ENCODE assay signal across 10 cellular contexts in the genomic region with DNA sequence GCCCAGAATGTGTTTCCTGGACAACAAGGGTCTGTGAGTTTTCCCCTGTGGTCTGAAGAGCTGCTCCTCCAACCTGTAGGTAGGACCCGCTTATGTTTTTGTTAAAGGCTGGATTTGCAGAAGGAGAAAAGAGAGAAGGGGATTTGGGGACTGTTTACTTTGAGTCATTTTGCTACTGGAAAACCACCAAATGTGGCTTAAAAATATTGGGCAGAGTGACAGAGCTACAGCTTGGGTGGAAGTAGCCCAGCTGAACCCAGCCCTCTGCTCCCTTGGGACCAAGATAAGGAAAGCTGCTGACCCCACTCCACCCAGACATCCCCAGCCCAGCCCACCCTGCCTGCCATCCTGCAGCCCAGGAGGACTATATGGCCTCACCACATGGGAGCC. TPM values are rescaled to one million over a fixed set of nuclear protein-coding genes. Genes with fewer than 3 reads are reported as not detected.
A peak's percentile ranks its signal among the peaks of the same experiment; 100 is the strongest.
DNase-seq lines count a peak whose midpoint lies in the region; ATAC-seq and TF ChIP-seq lines count a peak whose summit lies in the region.
"Had no signal": no experiment of that assay in that cellular context is flagged by ENCODE, and none has a peak within 500 bp of the region (broad histone marks: within the 10 kb centered on the region; RNA-seq: fewer than 3 reads in every experiment).

No MANE protein-coding gene starts in this region.

- TF ChIP-seq CTCF in MM.1S (IDR thresholded peaks at IDR 0.05; ENCODE audit: low read length): no peak

- 0 out of 2 replicates have a peak, but pooled peaks cover 3% of the 10 kb centered on the region for H3K4me1 ChIP-seq in MM.1S (ENCODE audit: low read length)
- no peaks in the 10 kb centered on the region for H3K4me1 ChIP-seq in effector memory CD4-positive, alpha-beta T cell (ENCODE audit: control insufficient read depth, insufficient read depth, low read length, poor library complexity, severe bottlenecking)

- peak overlapping the region; percentile 67 for H2AFZ ChIP-seq in MM.1S (ENCODE audit: low read length)

- no peaks in the 10 kb centered on the region for H3K36me3 Mint-ChIP-seq in stimulated activated effector memory CD8-positive, alpha-beta T cell treated with anti-CD3 and anti-CD28 coated beads, Interleukin-12 subunit alpha, Interleukin-12 subunit beta, amount 100 ng/mL, for 72 hours

- ATAC-seq in GM18858 (IDR thresholded peaks at IDR 0.05; ENCODE audit: unreplicated experiment) (peak; percentile 35), left cardiac atrium (peak; percentile 36 to 81)
- no peak for ATAC-seq in stimulated activated effector memory CD8-positive, alpha-beta T cell treated with anti-CD3 and anti-CD28 coated beads, Interleukin-12 subunit alpha, Interleukin-12 subunit beta, amount 100 ng/mL, for 72 hours

- H3K4me2 ChIP-seq in MM.1S (ENCODE audit: low read depth, low read length): peak overlapping the region; percentile 74

- H3K27me3 ChIP-seq in MM.1S (replicated peaks; ENCODE audit: insufficient read depth, low read length): no peaks in the 10 kb centered on the region
- H3K27me3 ChIP-seq in effector memory CD4-positive, alpha-beta T cell (replicated peaks; ENCODE audit: control insufficient read depth, insufficient read depth, low read length, poor library complexity, severe bottlenecking): no peaks in the 10 kb centered on the region

- peak overlapping the region; percentile 39; the same call in 1 of the 2 replicates for H3K27ac ChIP-seq in MM.1S (ENCODE audit: low read length)
- H3K27ac ChIP-seq in effector memory CD4-positive, alpha-beta T cell (ENCODE audit: insufficient read depth, low read length, poor library complexity, severe bottlenecking): no peak overlapping the region

- H3K9me3 Mint-ChIP-seq in stimulated activated effector memory CD8-positive, alpha-beta T cell treated with anti-CD3 and anti-CD28 coated beads, Interleukin-12 subunit alpha, Interleukin-12 subunit beta, amount 100 ng/mL, for 72 hours: no peaks in the 10 kb centered on the region

- H3K4me3 ChIP-seq in MM.1S (ENCODE audit: low read length): peak overlapping the region; percentile 42; the same call in 1 of the 2 replicates
- H3K4me3 ChIP-seq in effector memory CD4-positive, alpha-beta T cell (ENCODE audit: insufficient read depth, low read depth, low read length, poor library complexity, severe bottlenecking): no peak overlapping the region

- no peaks in the 10 kb centered on the region for H3K9me2 ChIP-seq in MM.1S (replicated peaks; ENCODE audit: insufficient read depth, low read length)

- intact Hi-C loops in left cardiac atrium (cut with DNase I): no loop called here

- H3F3A ChIP-seq in MM.1S (ENCODE audit: insufficient read depth, low read length): no peaks in the 10 kb centered on the region

- H3K36me3 ChIP-seq in MM.1S (replicated peaks; ENCODE audit: insufficient read depth, low read length): no peaks in the 10 kb centered on the region
- no peaks in the 10 kb centered on the region for H3K36me3 ChIP-seq in effector memory CD4-positive, alpha-beta T cell (ENCODE audit: control insufficient read depth, insufficient read depth, low read length)

- H4K20me1 ChIP-seq in MM.1S (ENCODE audit: insufficient read depth, low read length): no peaks in the 10 kb centered on the region

- H3K4me1 Mint-ChIP-seq in stimulated activated effector memory CD8-positive, alpha-beta T cell treated with anti-CD3 and anti-CD28 coated beads, Interleukin-12 subunit alpha, Interleukin-12 subunit beta, amount 100 ng/mL, for 72 hours: no peaks in the 10 kb centered on the region

- H3K9me3 ChIP-seq in MM.1S (replicated peaks; ENCODE audit: insufficient read depth, low read length): no peaks in the 10 kb centered on the region
- no peaks in the 10 kb centered on the region for H3K9me3 ChIP-seq in effector memory CD4-positive, alpha-beta T cell (ENCODE audit: control insufficient read depth, low read length)

- DNase-seq in MM.1S (peak; percentile 10), left cardiac atrium (peak; percentile 50), NCI-H128 (lab: John Stamatoyannopoulos, UW; ENCODE audit: unreplicated experiment) (no peak), activated T-cell treated with anti-CD3 and anti-CD28 coated beads for 4 hours (no peak)
- DNase-seq in stimulated activated effector memory CD8-positive, alpha-beta T cell treated with anti-CD3 and anti-CD28 coated beads, Interleukin-12 subunit alpha, Interleukin-12 subunit beta, amount 100 ng/mL, for 72 hours (ENCODE audit: low spot score in 2 of 2): no peak
- no peak for DNase-seq in central memory CD4-positive, alpha-beta T cell
- no peak for DNase-seq in effector memory CD4-positive, alpha-beta T cell
- DNase-seq: anterior cingulate cortex, NCI-H1436 treated with DMSO at 0.1 percent for 48 hours had no signal

- H3K9ac ChIP-seq in MM.1S (ENCODE audit: low read length): peak overlapping the region; percentile 18; the same call in 1 of the 2 replicates

- no peak overlapping the region for H3K4me3 Mint-ChIP-seq in stimulated activated effector memory CD8-positive, alpha-beta T cell treated with anti-CD3 and anti-CD28 coated beads, Interleukin-12 subunit alpha, Interleukin-12 subunit beta, amount 100 ng/mL, for 72 hours

- H3K79me2 ChIP-seq in MM.1S (ENCODE audit: low read length): no peaks in the 10 kb centered on the region

- H3K27ac Mint-ChIP-seq in stimulated activated effector memory CD8-positive, alpha-beta T cell treated with anti-CD3 and anti-CD28 coated beads, Interleukin-12 subunit alpha, Interleukin-12 subunit beta, amount 100 ng/mL, for 72 hours: peak overlapping the region; percentile 2

RNA-seq across cellular contexts. Expression of a gene that starts 40.0 kb away (rescaled TPM):
- total RNA-seq in left cardiac atrium: 10 to 100 TPM; 35.6 to 45.7 TPM

Comparison
In these comparisons a context has a peak if more than half of its experiments do, and no peak if none do; other contexts are left out.
1. DNase-seq: peak in MM.1S (single experiment) and left cardiac atrium (single experiment); none in stimulated activated effector memory CD8-positive, alpha-beta T cell treated with anti-CD3 and anti-CD28 coated beads, Interleukin-12 subunit alpha, Interleukin-12 subunit beta, amount 100 ng/mL, for 72 hours (0 of 2), NCI-H128 (single experiment), activated T-cell treated with anti-CD3 and anti-CD28 coated beads for 4 hours (single experiment), central memory CD4-positive, alpha-beta T cell (single experiment) and effector memory CD4-positive, alpha-beta T cell (0 of 3).